Comparison of ENCODE assay signal across 24 cellular contexts in genomic region chr10:44042926-44043602, GRCh38.
DNase-seq lines count a peak whose midpoint lies in the region; ATAC-seq and TF ChIP-seq lines count a peak whose summit lies in the region.
"Had no signal": no experiment of that assay in that cellular context is flagged by ENCODE, and none has a peak within 500 bp of the region (broad histone marks: within the 10 kb centered on the region; RNA-seq: fewer than 3 reads in every experiment).

No MANE protein-coding gene starts in this region.

- H3K4me3 ChIP-seq in right atrium auricular region (no peak overlapping the region), colonic mucosa (no peak overlapping the region), esophagus muscularis mucosa (no peak overlapping the region)
- H3K4me3 ChIP-seq: A549; BLaER1 treated with 17β-estradiol and CSF1 and Interleukin-3, amounts not matched to agents 10 nM and 100 nM; GM12878; HAP-1 had no signal

- ATAC-seq in stimulated activated effector memory CD8-positive, alpha-beta T cell treated with anti-CD3 and anti-CD28 coated beads, Interleukin-12 subunit alpha, Interleukin-12 subunit beta, amount 100 ng/mL, for 72 hours, result peak; percentile 22
- no peak for ATAC-seq in HG03039 (IDR thresholded peaks at IDR 0.05; ENCODE audit: unreplicated experiment)
- ATAC-seq: A549, GM12878 had no signal

- H3K9me3 Mint-ChIP-seq in stimulated activated effector memory CD8-positive, alpha-beta T cell treated with anti-CD3 and anti-CD28 coated beads, Interleukin-12 subunit alpha, Interleukin-12 subunit beta, amount 100 ng/mL, for 72 hours, result no peaks in the 10 kb centered on the region
- H3K9me3 Mint-ChIP-seq: CD4-positive, alpha-beta T cell; CD8-positive, alpha-beta memory T cell; HFFc6 had no signal

- DNase-seq in right atrium auricular region (ENCODE audit: low spot score), result peak; percentile 43
- no peak for DNase-seq in cardiac septum (ENCODE audit: low spot score)
- peak; percentile 7 for DNase-seq in colonic mucosa
- DNase-seq in esophagus muscularis mucosa (ENCODE audit: extremely low spot score), result peak; percentile 72
- DNase-seq in stimulated activated effector memory CD8-positive, alpha-beta T cell treated with anti-CD3 and anti-CD28 coated beads, Interleukin-12 subunit alpha, Interleukin-12 subunit beta, amount 100 ng/mL, for 72 hours (ENCODE audit: low spot score in 2 of 2), result no peak
- DNase-seq in NCI-H146 (lab: John Stamatoyannopoulos, UW), result no peak
- DNase-seq: 8988T; ACHN; AML-193; BE2C; CD4-positive, alpha-beta T cell; CD8-positive, alpha-beta memory T cell; DMS 273 treated with DMSO at 0.1 percent for 48 hours; DMS79; EL; GDM1; GOT3; HFFc6 had no signal

- H3K27me3 ChIP-seq in right atrium auricular region (no peaks in the 10 kb centered on the region), colonic mucosa (no peaks in the 10 kb centered on the region), esophagus muscularis mucosa (no peaks in the 10 kb centered on the region)
- H3K27me3 ChIP-seq: BE2C; BLaER1 treated with 17β-estradiol and CSF1 and Interleukin-3, amounts not matched to agents 10 nM and 100 nM had no signal

- H3K27ac Mint-ChIP-seq in stimulated activated effector memory CD8-positive, alpha-beta T cell treated with anti-CD3 and anti-CD28 coated beads, Interleukin-12 subunit alpha, Interleukin-12 subunit beta, amount 100 ng/mL, for 72 hours, result no peak overlapping the region
- H3K27ac Mint-ChIP-seq: CD14-positive monocyte; CD4-positive, alpha-beta T cell; CD8-positive, alpha-beta memory T cell; HFFc6 had no signal

- H3K4me1 Mint-ChIP-seq in stimulated activated effector memory CD8-positive, alpha-beta T cell treated with anti-CD3 and anti-CD28 coated beads, Interleukin-12 subunit alpha, Interleukin-12 subunit beta, amount 100 ng/mL, for 72 hours, result no peaks in the 10 kb centered on the region

- no peaks in the 10 kb centered on the region for H3K36me3 ChIP-seq in right atrium auricular region
- no peaks in the 10 kb centered on the region for H3K36me3 ChIP-seq in colonic mucosa
- H3K36me3 ChIP-seq in esophagus muscularis mucosa, result no peaks in the 10 kb centered on the region
- H3K36me3 ChIP-seq: BE2C; BLaER1 treated with 17β-estradiol and CSF1 and Interleukin-3, amounts not matched to agents 10 nM and 100 nM; HAP-1 had no signal

- no peaks in the 10 kb centered on the region for H3K36me3 Mint-ChIP-seq in stimulated activated effector memory CD8-positive, alpha-beta T cell treated with anti-CD3 and anti-CD28 coated beads, Interleukin-12 subunit alpha, Interleukin-12 subunit beta, amount 100 ng/mL, for 72 hours
- H3K36me3 Mint-ChIP-seq: CD14-positive monocyte; CD8-positive, alpha-beta memory T cell had no signal

- no peak for TF ChIP-seq POLR2A in esophagus muscularis mucosa (IDR thresholded peaks at IDR 0.05; ENCODE audit: low read depth)

- no peak for TF ChIP-seq CTCF in right atrium auricular region (IDR thresholded peaks at IDR 0.05)
- TF ChIP-seq CTCF in colonic mucosa (IDR thresholded peaks at IDR 0.05), result no peak
- TF ChIP-seq CTCF in esophagus muscularis mucosa (IDR thresholded peaks at IDR 0.05), result no peak

- H3K9me3 ChIP-seq in right atrium auricular region, result no peaks in the 10 kb centered on the region
- no peaks in the 10 kb centered on the region for H3K9me3 ChIP-seq in colonic mucosa
- no peaks in the 10 kb centered on the region for H3K9me3 ChIP-seq in esophagus muscularis mucosa
- H3K9me3 ChIP-seq: A549, BE2C, HAP-1 had no signal

- H3K4me3 Mint-ChIP-seq in stimulated activated effector memory CD8-positive, alpha-beta T cell treated with anti-CD3 and anti-CD28 coated beads, Interleukin-12 subunit alpha, Interleukin-12 subunit beta, amount 100 ng/mL, for 72 hours, result no peak overlapping the region
- H3K4me3 Mint-ChIP-seq: CD14-positive monocyte; CD4-positive, alpha-beta T cell; CD8-positive, alpha-beta memory T cell; HFFc6 had no signal

- H3K4me1 ChIP-seq in right atrium auricular region (peaks cover 0 to 30% of the 10 kb centered on the region in 2 donors), colonic mucosa (no peaks in the 10 kb centered on the region), esophagus muscularis mucosa (peaks cover 11 to 36% (median 32%) of the 10 kb centered on the region in 4 donors)
- H3K4me1 ChIP-seq: A549, HAP-1 had no signal

- H3K27ac ChIP-seq in right atrium auricular region (no peak overlapping the region), colonic mucosa (no peak overlapping the region), esophagus muscularis mucosa (replicated peaks in 1 of 4) (no peak overlapping the region)
- H3K27ac ChIP-seq: A549; BLaER1 treated with 17β-estradiol and CSF1 and Interleukin-3, amounts not matched to agents 10 nM and 100 nM had no signal

- 75% methylated on average over 8 of the region's 9 CpGs for WGBS in esophagus muscularis mucosa

- TF ChIP-seq EP300 in esophagus muscularis mucosa (IDR thresholded peaks at IDR 0.05), result no peak

- H3K9ac ChIP-seq in colonic mucosa (ENCODE audit: low read depth in 2 of 2, low read length in 2 of 2), result no peak overlapping the region
- H3K9ac ChIP-seq: BLaER1 treated with 17β-estradiol and CSF1 and Interleukin-3, amounts not matched to agents 10 nM and 100 nM had no signal

- intact Hi-C loops in cardiac septum (cut with DNase I), result loop anchor here (5.0 to 10.0 kb wide), 2 partner anchors 68 to 351 kb away; no protein-coding TSS in a partner anchor
- intact Hi-C loops in colonic mucosa (cut with DNase I), result no loop called here
- intact Hi-C loops in esophagus muscularis mucosa (cut with DNase I), result no loop called here

Comparison
In these comparisons a context has a peak if more than half of its experiments do, and no peak if none do; other contexts are left out.
1. DNase-seq: peak in right atrium auricular region (single experiment), colonic mucosa (single experiment) and esophagus muscularis mucosa (single experiment); none in cardiac septum (single experiment), stimulated activated effector memory CD8-positive, alpha-beta T cell treated with anti-CD3 and anti-CD28 coated beads, Interleukin-12 subunit alpha, Interleukin-12 subunit beta, amount 100 ng/mL, for 72 hours (0 of 2) and NCI-H146 (single experiment).